9 cellular contexts compared by ENCODE assay signal in the genomic region with DNA sequence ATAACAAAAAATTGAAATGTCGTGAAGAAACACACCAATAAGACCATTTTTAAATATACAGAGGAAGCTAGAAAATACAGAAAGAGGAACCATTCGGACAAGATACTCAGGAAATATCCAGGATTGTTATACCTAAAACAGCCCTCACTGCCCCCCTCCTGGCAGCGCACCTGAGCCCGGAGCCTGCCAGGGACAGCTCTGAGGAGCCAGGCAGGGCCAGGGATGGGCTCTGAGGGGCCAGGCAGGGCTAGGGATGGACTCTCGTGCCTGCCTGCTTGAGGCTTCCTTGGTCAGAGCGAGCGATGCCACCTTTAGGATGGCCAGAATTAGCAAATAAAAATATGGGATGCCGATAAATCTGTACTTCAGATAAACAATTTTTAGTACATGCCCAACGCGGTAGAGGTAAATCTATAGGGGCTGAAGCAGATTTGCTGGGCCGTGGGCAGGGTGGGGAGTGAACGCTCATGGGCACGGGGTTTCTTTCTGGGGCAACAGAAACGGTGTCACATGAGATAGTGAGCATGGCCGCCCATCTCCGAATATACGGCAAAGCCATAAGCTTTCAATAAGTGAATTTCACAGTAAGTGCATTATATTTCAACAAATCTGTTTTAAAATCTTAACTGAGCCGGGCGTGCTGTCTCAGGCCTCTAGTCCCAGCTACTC. TPM values are rescaled to one million over a fixed set of nuclear protein-coding genes. Genes with fewer than 3 reads are reported as not detected.
DNase-seq lines count a peak whose midpoint lies in the region; ATAC-seq, FAIRE-seq and TF ChIP-seq lines count a peak whose summit lies in the region.
"Had no signal": no experiment of that assay in that cellular context is flagged by ENCODE, and none has a peak within 500 bp of the region (broad histone marks: within the 10 kb centered on the region; RNA-seq: fewer than 3 reads in every experiment).

No MANE protein-coding gene starts in this region.

- H3K4me3 ChIP-seq in HEK293 (ENCODE audit: low read depth, low read length), result peak overlapping the region; percentile 57
- H3K4me3 ChIP-seq in foreskin fibroblast (ENCODE audit: low read depth in 1 of 2, low read length in 2 of 2), result peak overlapping the region; percentile 71 to 72
- H3K4me3 ChIP-seq in small intestine (ENCODE audit: low read depth in 1 of 2, low read length in 2 of 2), result peak overlapping the region; percentile 85 to 93

- 85 to 87% (median 86%) methylated on average over 19 of the region's 19 CpGs for WGBS in small intestine, 3 donors

- no peak for ATAC-seq in T-helper 17 cell

- H3K27ac Mint-ChIP-seq in T-helper 17 cell, result peak overlapping the region; percentile 39

- peaks cover 16% of the 10 kb centered on the region for H3K4me1 Mint-ChIP-seq in T-helper 17 cell

- H3K9me3 ChIP-seq in HEK293 (ENCODE audit: control insufficient read depth, insufficient read depth, low read depth, low read length) (no peaks in the 10 kb centered on the region), T-helper 17 cell (ENCODE audit: control insufficient read depth, low read length, poor library complexity, severe bottlenecking) (no peaks in the 10 kb centered on the region), small intestine (ENCODE audit: control insufficient read depth, low read depth) (no peaks in the 10 kb centered on the region)

- H3K36me3 ChIP-seq in HEK293 (ENCODE audit: control insufficient read depth in 2 of 2, insufficient read depth in 1 of 2, low read length in 2 of 2) (no peaks in the 10 kb centered on the region), small intestine (ENCODE audit: control insufficient read depth in 2 of 2, insufficient read depth in 2 of 2, low read length in 2 of 2) (no peaks in the 10 kb centered on the region)

- H3K4me3 Mint-ChIP-seq in T-helper 17 cell, result peak overlapping the region; percentile 79

- CTCF ChIA-PET in HEK293 (lab: Yijun Ruan, JAX), result interaction anchor here (0.6 to 1.7 kb wide), 3 partner anchors 55 to 270 kb away, joined by 3 to 8 read pairs (median 3); no protein-coding TSS in a partner anchor

- no peak for DNase-seq in T-helper 17 cell
- DNase-seq in foreskin fibroblast, result no peak
- no peak for DNase-seq in small intestine
- DNase-seq in T1000 (lab: John Stamatoyannopoulos, UW), result no peak
- no peak for DNase-seq in activated CD8-positive, alpha-beta memory T cell treated with anti-CD3 and anti-CD28 coated beads, Interleukin-2, amount 50 U/mL, for 4 hours
- DNase-seq in medulla oblongata (ENCODE audit: extremely low spot score), result no peak
- DNase-seq in NCI-H2081 (lab: John Stamatoyannopoulos, UW), result no peak

- TF ChIP-seq CTCF in HEK293 (tag by site-specific recombination; IDR thresholded peaks at IDR 0.05) (no peak), foreskin fibroblast (IDR thresholded peaks at IDR 0.05; ENCODE audit: low read depth, low read length) (no peak)

- POLR2A ChIA-PET in HEK293 (lab: Yijun Ruan, JAX), result interaction anchor here (0.6 to 2.5 kb wide), 12 partner anchors 9 to 56 kb away, joined by 3 to 44 read pairs (median 11); partner anchors contain the start of genes CSNK1D and SECTM1

- H3K4me1 ChIP-seq in HEK293 (ENCODE audit: control insufficient read depth, insufficient read depth, low read length) (peaks cover 8% of the 10 kb centered on the region), small intestine (ENCODE audit: control insufficient read depth in 2 of 2, insufficient read depth in 1 of 2, low read depth in 1 of 2, low read length in 1 of 2) (peaks cover 6 to 16% of the 10 kb centered on the region in 2 donors)

- H3K27me3 Mint-ChIP-seq in T-helper 17 cell, result no peaks in the 10 kb centered on the region

- peak overlapping the region; percentile 78 for H3K27ac ChIP-seq in HEK293 (ENCODE audit: extremely low read depth, low read depth, low read length)
- H3K27ac ChIP-seq in small intestine (ENCODE audit: low read depth in 1 of 2, low read length in 1 of 2), result peak overlapping the region in 1 of 2 donors; percentile 98

- no peaks in the 10 kb centered on the region for H3K36me3 Mint-ChIP-seq in T-helper 17 cell (ENCODE audit: low read depth)

- H3K27me3 ChIP-seq in small intestine (ENCODE audit: control insufficient read depth in 2 of 2, insufficient read depth in 2 of 2, low read length in 2 of 2), result no peaks in the 10 kb centered on the region

- no peak for FAIRE-seq in small intestine (lab: Jason Lieb, UNC)

TF ChIP-seq in HEK293, 187 proteins besides CTCF, POLR2A, EP300 and RAD21:
- no peak for TF ChIP-seq ZNF660 (tag by site-specific recombination; IDR thresholded peaks at IDR 0.05)
- TF ChIP-seq, protein P1, sequence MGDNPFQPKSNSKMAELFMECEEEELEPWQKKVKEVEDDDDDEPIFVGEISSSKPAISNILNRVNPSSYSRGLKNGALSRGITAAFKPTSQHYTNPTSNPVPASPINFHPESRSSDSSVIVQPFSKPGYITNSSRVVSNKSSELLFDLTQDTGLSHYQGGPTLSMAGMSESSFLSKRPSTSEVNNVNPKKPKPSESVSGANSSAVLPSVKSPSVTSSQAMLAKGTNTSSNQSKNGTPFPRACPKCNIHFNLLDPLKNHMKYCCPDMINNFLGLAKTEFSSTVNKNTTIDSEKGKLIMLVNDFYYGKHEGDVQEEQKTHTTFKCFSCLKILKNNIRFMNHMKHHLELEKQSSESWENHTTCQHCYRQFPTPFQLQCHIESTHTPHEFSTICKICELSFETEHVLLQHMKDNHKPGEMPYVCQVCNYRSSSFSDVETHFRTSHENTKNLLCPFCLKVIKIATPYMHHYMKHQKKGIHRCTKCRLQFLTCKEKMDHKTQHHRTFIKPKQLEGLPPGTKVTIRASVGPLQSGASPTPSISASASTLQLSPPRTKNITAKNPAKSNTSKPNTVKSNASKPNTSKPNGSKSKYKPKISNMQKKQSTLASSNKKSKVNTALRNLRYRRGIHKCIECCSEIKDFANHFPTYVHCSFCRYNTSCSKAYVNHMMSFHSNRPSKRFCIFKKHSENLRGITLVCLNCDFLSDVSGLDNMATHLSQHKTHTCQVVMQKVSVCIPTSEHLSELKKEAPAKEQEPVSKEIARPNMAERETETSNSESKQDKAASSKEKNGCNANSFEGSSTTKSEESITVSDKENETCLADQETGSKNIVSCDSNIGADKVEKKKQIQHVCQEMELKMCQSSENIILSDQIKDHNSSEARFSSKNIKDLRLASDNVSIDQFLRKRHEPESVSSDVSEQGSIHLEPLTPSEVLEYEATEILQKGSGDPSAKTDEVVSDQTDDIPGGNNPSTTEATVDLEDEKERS (tag by site-specific recombination; IDR thresholded peaks at IDR 0.05), result 0 out of 2 replicates have a peak, but pooled peaks have one; percentile 53
- TF ChIP-seq ZNF585B (tag by site-specific recombination; IDR thresholded peaks at IDR 0.05), result no peak

RNA-seq across cellular contexts. Expression of gene CSNK1D, which starts 18.2 kb away (rescaled TPM):
- 100 to 1,000 TPM; 218 to 273 TPM for total RNA-seq in T-helper 17 cell
- polyA plus RNA-seq in small intestine, result 100 to 1,000 TPM; 111 to 148 (median 146) TPM

RNA-seq across cellular contexts. Expression of gene CD7, which starts 25.7 kb away (rescaled TPM):
- total RNA-seq in T-helper 17 cell, result 100 to 1,000 TPM; 119 to 122 TPM
- 10 to 100 TPM in 1 of 3 donors, 1 to 10 TPM in 2; 3.4 to 10.8 (median 6.5) TPM for polyA plus RNA-seq in small intestine
- total RNA-seq: dermis microvascular lymphatic vessel endothelial cell had no signal

RNA-seq across cellular contexts. Expression of gene SECTM1, which starts 41.9 kb away (rescaled TPM):
- 1 to 10 TPM; 4.4 to 6.0 TPM for total RNA-seq in T-helper 17 cell
- 10 to 100 TPM; 14.0 to 81.9 (median 38.2) TPM for polyA plus RNA-seq in small intestine
